Comparison of ENCODE assay signal across 24 cellular contexts in genomic region chr4:159505275-159505975, GRCh38.
DNase-seq lines count a peak whose midpoint lies in the region; ATAC-seq and TF ChIP-seq lines count a peak whose summit lies in the region.
"Had no signal": no experiment of that assay in that cellular context is flagged by ENCODE, and none has a peak within 500 bp of the region (broad histone marks: within the 10 kb centered on the region; RNA-seq: fewer than 3 reads in every experiment).

No MANE protein-coding gene starts in this region.

- H3K14ac ChIP-seq in neuronal stem cell (ENCODE audit: low read length), result no peak overlapping the region

- H3K9me3 Mint-ChIP-seq in glutamatergic neuron (ENCODE audit: unreplicated experiment), result no peaks in the 10 kb centered on the region
- no peaks in the 10 kb centered on the region for H3K9me3 Mint-ChIP-seq in HFFc6
- H3K9me3 Mint-ChIP-seq: activated T-cell treated with anti-CD3 and anti-CD28 coated beads, Interleukin-2, amount 50 U/mL, for 24 hours had no signal

- no peak for TF ChIP-seq CTCF in glutamatergic neuron (IDR thresholded peaks at IDR 0.05; ENCODE audit: partially characterized antibody, unreplicated experiment)
- no peak for TF ChIP-seq CTCF in HFFc6 (IDR thresholded peaks at IDR 0.05)

- peak overlapping the region; percentile 48 for H2AFZ ChIP-seq in neuronal stem cell (ENCODE audit: low read length)

- H3K36me3 ChIP-seq in SK-N-MC (ENCODE audit: insufficient read depth, low read length), result peaks cover 23% of the 10 kb centered on the region
- H3K36me3 ChIP-seq in neuronal stem cell (replicated peaks in 1 of 2; ENCODE audit: control insufficient read depth in 2 of 2, insufficient read depth in 2 of 2, low read length in 2 of 2), result no peaks in the 10 kb centered on the region
- H3K36me3 ChIP-seq: ovary, right atrium auricular region, SJSA1, vagina had no signal

- no peak overlapping the region for H2BK15ac ChIP-seq in neuronal stem cell (ENCODE audit: low read length)

- peaks cover 0 to 4% (median 0%) of the 10 kb centered on the region in 3 experiments for H3K27me3 ChIP-seq in neuronal stem cell (ENCODE audit: control insufficient read depth in 3 of 3, insufficient read depth in 3 of 3, low read depth in 1 of 3, low read length in 3 of 3)
- H3K27me3 ChIP-seq: ovary, right atrium auricular region, testis, vagina had no signal

- H3K27ac Mint-ChIP-seq in glutamatergic neuron (ENCODE audit: unreplicated experiment) (peak overlapping the region; percentile 2), HFFc6 (no peak overlapping the region)
- H3K27ac Mint-ChIP-seq: activated T-cell treated with anti-CD3 and anti-CD28 coated beads, Interleukin-2, amount 50 U/mL, for 24 hours; stimulated activated naive B cell treated with anti-CD40 and anti-IgM and Interleukin-4, amounts not matched to agents 10 μg/mL and 1 μg/mL and 100 μg/mL, for 72 hours; T-helper 17 cell had no signal

- ATAC-seq in HG03521 (IDR thresholded peaks at IDR 0.05; ENCODE audit: unreplicated experiment), result no peak
- ATAC-seq: HCT116; stimulated activated naive B cell treated with anti-CD40 and anti-IgM and Interleukin-4, amounts not matched to agents 10 μg/mL and 1 μg/mL and 100 μg/mL, for 72 hours; T-helper 17 cell had no signal

- H3K4me1 ChIP-seq in neuronal stem cell (ENCODE audit: control insufficient read depth in 2 of 2, insufficient read depth in 1 of 2, low read depth in 1 of 2, low read length in 2 of 2), result peaks cover 6 to 13% of the 10 kb centered on the region in 2 donors
- H3K4me1 ChIP-seq: right atrium auricular region, SJSA1, testis, vagina had no signal

- peaks cover 17% of the 10 kb centered on the region for H3K4me1 Mint-ChIP-seq in glutamatergic neuron (ENCODE audit: low read depth, unreplicated experiment)
- peaks cover 7% of the 10 kb centered on the region; the same call in 1 of the 2 replicates for H3K4me1 Mint-ChIP-seq in HFFc6 (ENCODE audit: low read depth)
- H3K4me1 Mint-ChIP-seq: naive B cell; stimulated activated naive B cell treated with anti-CD40 and anti-IgM and Interleukin-4, amounts not matched to agents 10 μg/mL and 1 μg/mL and 100 μg/mL, for 72 hours; T-helper 17 cell had no signal

- 0 out of 2 replicates have a peak overlapping the region, but pooled peaks have one; percentile 15 for H3K4me3 ChIP-seq in SK-N-MC
- no peak overlapping the region for H3K4me3 ChIP-seq in neuronal stem cell (ENCODE audit: low read length in 2 of 2)
- H3K4me3 ChIP-seq: ovary, right atrium auricular region, SJSA1, testis, vagina had no signal

- H3K18ac ChIP-seq in neuronal stem cell (ENCODE audit: low read length), result no peak overlapping the region

- H3K27ac ChIP-seq in SK-N-MC, result 0 out of 2 replicates have a peak overlapping the region, but pooled peaks have one; percentile 21
- no peak overlapping the region for H3K27ac ChIP-seq in neuronal stem cell (replicated peaks; ENCODE audit: low read length)
- H3K27ac ChIP-seq: dorsolateral prefrontal cortex, ovary, right atrium auricular region, SJSA1, testis, vagina had no signal

- no peak overlapping the region for H4K91ac ChIP-seq in neuronal stem cell (ENCODE audit: low read depth, low read length, poor library complexity)

- H3K27me3 Mint-ChIP-seq in glutamatergic neuron (ENCODE audit: unreplicated experiment) (no peaks in the 10 kb centered on the region), HFFc6 (ENCODE audit: insufficient read depth) (peaks cover 11% of the 10 kb centered on the region)

- H3K4me3 Mint-ChIP-seq in glutamatergic neuron (ENCODE audit: unreplicated experiment), result no peak overlapping the region
- no peak overlapping the region for H3K4me3 Mint-ChIP-seq in HFFc6
- H3K4me3 Mint-ChIP-seq: activated T-cell treated with anti-CD3 and anti-CD28 coated beads, Interleukin-2, amount 50 U/mL, for 24 hours; naive B cell; stimulated activated naive B cell treated with anti-CD40 and anti-IgM and Interleukin-4, amounts not matched to agents 10 μg/mL and 1 μg/mL and 100 μg/mL, for 72 hours; T-helper 17 cell had no signal

- H3K23ac ChIP-seq in neuronal stem cell (ENCODE audit: low read depth, low read length, poor library complexity), result no peak overlapping the region

- no peak overlapping the region for H2BK120ac ChIP-seq in neuronal stem cell (ENCODE audit: low read depth, low read length)

- no peak overlapping the region for H3K4me2 ChIP-seq in neuronal stem cell (ENCODE audit: insufficient read depth, low read length, poor library complexity, severe bottlenecking)

- no peak overlapping the region for H2AK5ac ChIP-seq in neuronal stem cell (ENCODE audit: low read depth, low read length)

- WGBS in neuronal stem cell (ENCODE audit: extremely low coverage in 2 of 2, insufficient read length in 2 of 2, insufficient replicate concordance in 1 of 2), 2 donors, result no CpG with 5 or more reads among the region's 7 CpGs

- no peak overlapping the region for H4K8ac ChIP-seq in neuronal stem cell (ENCODE audit: low read depth, low read length)

- H3K36me3 Mint-ChIP-seq in glutamatergic neuron (ENCODE audit: unreplicated experiment) (no peaks in the 10 kb centered on the region), HFFc6 (ENCODE audit: low read depth) (no peaks in the 10 kb centered on the region)
- H3K36me3 Mint-ChIP-seq: naive B cell; stimulated activated naive B cell treated with anti-CD40 and anti-IgM and Interleukin-4, amounts not matched to agents 10 μg/mL and 1 μg/mL and 100 μg/mL, for 72 hours had no signal

- H3K9ac ChIP-seq in SK-N-MC (ENCODE audit: insufficient read length) (no peak overlapping the region), neuronal stem cell (ENCODE audit: low read depth, low read length, poor library complexity) (no peak overlapping the region)

- no peaks in the 10 kb centered on the region for H3K9me3 ChIP-seq in SK-N-MC (ENCODE audit: low read depth, low read length)
- no peaks in the 10 kb centered on the region for H3K9me3 ChIP-seq in neuronal stem cell (replicated peaks in 1 of 2; ENCODE audit: control insufficient read depth in 2 of 2, insufficient read depth in 1 of 2, low read depth in 1 of 2, low read length in 2 of 2)
- H3K9me3 ChIP-seq: ovary, right atrium auricular region, SJSA1, testis, vagina had no signal

- DNase-seq in LHCN-M2 (ENCODE audit: low read depth) (peak; percentile 58), SK-N-MC (ENCODE audit: low read depth, low spot score) (no peak), glutamatergic neuron (no peak), neuronal stem cell (ENCODE audit: low spot score) (no peak), NOMO-1 treated with dmso at 0.1 percent for 144 hours (lab: John Stamatoyannopoulos, UW; ENCODE audit: unreplicated experiment) (no peak), RPMI8226 (no peak), HFFc6 (no peak)
- DNase-seq: activated naive CD4-positive, alpha-beta T cell treated with Interleukin-2 at 50 U/mL for 16 hours; activated T-cell treated with anti-CD3 and anti-CD28 coated beads, Interleukin-2, amount 50 U/mL, for 24 hours; caudate nucleus; dorsolateral prefrontal cortex; kidney glomerular epithelial cell; naive B cell; ovary; stimulated activated CD4-positive, alpha-beta T cell treated with anti-CD3 and anti-CD28 coated beads, Interleukin-12 subunit alpha, Interleukin-12 subunit beta, amount 100 ng/mL, for 4 hours; stimulated activated CD4-positive, alpha-beta T cell treated with anti-CD3 and anti-CD28 coated beads, Interleukin-4, amount 100 ng/mL, for 24 hours; stimulated activated naive B cell treated with anti-CD40 and anti-IgM and Interleukin-4, amounts not matched to agents 10 μg/mL and 1 μg/mL and 100 μg/mL, for 72 hours; T-helper 17 cell; testis had no signal

- no peaks in the 10 kb centered on the region for H3K79me1 ChIP-seq in neuronal stem cell (ENCODE audit: low read depth, low read length)

- no peak overlapping the region for H3K4ac ChIP-seq in neuronal stem cell (ENCODE audit: low read length)

- H2BK5ac ChIP-seq in neuronal stem cell (ENCODE audit: low read length), result no peak overlapping the region

- H2BK12ac ChIP-seq in neuronal stem cell (ENCODE audit: low read length), result no peak overlapping the region
